16 cellular contexts compared by ENCODE assay signal in genomic region chr3:126743350-126743749, GRCh38. TPM values are rescaled to one million over a fixed set of nuclear protein-coding genes. Genes with fewer than 3 reads are reported as not detected.
A peak's percentile ranks its signal among the peaks of the same experiment; 100 is the strongest.
DNase-seq lines count a peak whose midpoint lies in the region; ATAC-seq and TF ChIP-seq lines count a peak whose summit lies in the region.
"Had no signal": no experiment of that assay in that cellular context is flagged by ENCODE, and none has a peak within 500 bp of the region (broad histone marks: within the 10 kb centered on the region; RNA-seq: fewer than 3 reads in every experiment).

No MANE protein-coding gene starts in this region.

- H4K20me1 ChIP-seq in PC-3 (ENCODE audit: low read length), result no peaks in the 10 kb centered on the region

- H3F3A ChIP-seq in PC-3 (ENCODE audit: low read length, unreplicated experiment), result no peaks in the 10 kb centered on the region

- no peaks in the 10 kb centered on the region for H3K4me1 ChIP-seq in PC-3 (ENCODE audit: insufficient read depth, low read length)

- H3K79me2 ChIP-seq in PC-3 (ENCODE audit: low read length), result no peaks in the 10 kb centered on the region

- H3K4me1 Mint-ChIP-seq in activated naive CD4-positive, alpha-beta T cell treated with anti-CD3 and anti-CD28 coated beads, Interleukin-2, amount 10 ng/mL, durations not matched to agents 7 days and 5 days, result no peaks in the 10 kb centered on the region
- H3K4me1 Mint-ChIP-seq in osteocyte (ENCODE audit: unreplicated experiment), result peaks cover 16% of the 10 kb centered on the region
- H3K4me1 Mint-ChIP-seq: B cell had no signal

- H3K4me3 ChIP-seq in PC-3 (ENCODE audit: low read length), result no peak overlapping the region
- H3K4me3 ChIP-seq: GM12878, GM23338 had no signal

- H3K9ac ChIP-seq in PC-3 (ENCODE audit: low read length), result no peak overlapping the region

- no peaks in the 10 kb centered on the region for H3K27me3 ChIP-seq in PC-3 (ENCODE audit: low read length)

- no peak for TF ChIP-seq CTCF in osteocyte (IDR thresholded peaks at IDR 0.05)
- no peak for TF ChIP-seq CTCF in PC-3 (conservative IDR thresholded peaks at IDR 0.05; ENCODE audit: low read depth, low read length)

- no peaks in the 10 kb centered on the region; the same call in 1 of the 2 replicates for H3K36me3 ChIP-seq in PC-3 (ENCODE audit: low read depth, low read length)

- intact Hi-C loops in PC-3 (cut with micrococcal nuclease), result no loop called here

- H3K27me3 Mint-ChIP-seq in activated naive CD4-positive, alpha-beta T cell treated with anti-CD3 and anti-CD28 coated beads, Interleukin-2, amount 10 ng/mL, durations not matched to agents 7 days and 5 days, result no peaks in the 10 kb centered on the region
- no peaks in the 10 kb centered on the region for H3K27me3 Mint-ChIP-seq in osteocyte (ENCODE audit: unreplicated experiment)
- H3K27me3 Mint-ChIP-seq: B cell; CD4-positive, alpha-beta T cell had no signal

- ATAC-seq in PC-3, result no peak
- ATAC-seq: GM12878, GM23338 had no signal

- POLR2A ChIA-PET in HEK293T (lab: Yijun Ruan, JAX), result no interaction called here
- POLR2A ChIA-PET in PC-3 (lab: Charles Lee; ENCODE audit: unreplicated experiment), result no interaction called here

- H3K9me3 ChIP-seq in PC-3 (ENCODE audit: low read length), result no peaks in the 10 kb centered on the region

- H3K9me3 Mint-ChIP-seq in activated naive CD4-positive, alpha-beta T cell treated with anti-CD3 and anti-CD28 coated beads, Interleukin-2, amount 10 ng/mL, durations not matched to agents 7 days and 5 days, result no peaks in the 10 kb centered on the region
- H3K9me3 Mint-ChIP-seq in osteocyte (ENCODE audit: unreplicated experiment), result peaks cover 5% of the 10 kb centered on the region
- H3K9me3 Mint-ChIP-seq: GM23338 had no signal

- CTCF ChIA-PET in activated naive CD4-positive, alpha-beta T cell treated with anti-CD3 and anti-CD28 coated beads, Interleukin-2, amount 10 ng/mL, durations not matched to agents 7 days and 5 days (lab: Charles Lee), result interaction anchor here (1.4 kb wide), 1 partner anchor 9 kb away, joined by 9 read pairs; no protein-coding TSS in a partner anchor
- CTCF ChIA-PET in HEK293T (lab: Yijun Ruan, JAX), result interaction anchor here (1.3 kb wide), 1 partner anchor 9 kb away, joined by 5 read pairs; no protein-coding TSS in a partner anchor
- CTCF ChIA-PET in PC-3 (lab: Charles Lee), result no interaction called here

- peaks cover 3% of the 10 kb centered on the region for H3K36me3 Mint-ChIP-seq in activated naive CD4-positive, alpha-beta T cell treated with anti-CD3 and anti-CD28 coated beads, Interleukin-2, amount 10 ng/mL, durations not matched to agents 7 days and 5 days
- peaks cover 6% of the 10 kb centered on the region for H3K36me3 Mint-ChIP-seq in osteocyte (ENCODE audit: unreplicated experiment)

- no peak overlapping the region for H3K4me2 ChIP-seq in PC-3 (ENCODE audit: low read length)
- H3K4me2 ChIP-seq: GM23338 had no signal

- H3K27ac ChIP-seq in PC-3 (ENCODE audit: low read length), result no peak overlapping the region

- no peak overlapping the region for H3K27ac Mint-ChIP-seq in activated naive CD4-positive, alpha-beta T cell treated with anti-CD3 and anti-CD28 coated beads, Interleukin-2, amount 10 ng/mL, durations not matched to agents 7 days and 5 days
- H3K27ac Mint-ChIP-seq in osteocyte (ENCODE audit: unreplicated experiment), result no peak overlapping the region
- H3K27ac Mint-ChIP-seq: B cell; CD4-positive, alpha-beta T cell; GM23338 had no signal

- H2AFZ ChIP-seq in PC-3 (ENCODE audit: low read length), result no peak overlapping the region
- H2AFZ ChIP-seq: GM23338 had no signal

- no peaks in the 10 kb centered on the region for H3K9me2 ChIP-seq in PC-3 (replicated peaks; ENCODE audit: low read length)

- BruUV-seq in PC-3 (replicated peaks; lab: Mats Ljungman, UMichigan), result no TSS peak

- peak; percentile 3 for DNase-seq in activated naive CD4-positive, alpha-beta T cell treated with anti-CD3 and anti-CD28 coated beads, Interleukin-2, amount 10 ng/mL, durations not matched to agents 7 days and 5 days
- DNase-seq in activated naive CD4-positive, alpha-beta T cell treated with anti-CD3 and anti-CD28 coated beads, Interleukin-2, amount 50 U/mL, for 16 hours, result no peak
- peak; percentile 31 for DNase-seq in SK-N-DZ (ENCODE audit: low spot score)
- DNase-seq in islet precursor cell, result peak; percentile 29
- peak; percentile 54 for DNase-seq in osteocyte (ENCODE audit: extremely low spot score, unreplicated experiment)
- no peak for DNase-seq in HEK293T (ENCODE audit: extremely low spot score)
- DNase-seq in PC-3, result no peak
- DNase-seq: C1 segment of cervical spinal cord; Calu3; CD4-positive, alpha-beta T cell; DMS 273 treated with DMSO at 0.1 percent for 48 hours; DMS79; H7 had no signal

- no peak overlapping the region for H3K4me3 Mint-ChIP-seq in activated naive CD4-positive, alpha-beta T cell treated with anti-CD3 and anti-CD28 coated beads, Interleukin-2, amount 10 ng/mL, durations not matched to agents 7 days and 5 days
- no peak overlapping the region for H3K4me3 Mint-ChIP-seq in osteocyte (ENCODE audit: unreplicated experiment)
- H3K4me3 Mint-ChIP-seq: B cell; CD4-positive, alpha-beta T cell; GM23338 had no signal

TF ChIP-seq in HEK293T, 16 proteins besides CTCF, POLR2A, EP300 and RAD21:
- TF ChIP-seq L3MBTL2 (conservative IDR thresholded peaks at IDR 0.05) (no peak), ELF4 (IDR thresholded peaks at IDR 0.05) (no peak), TARDBP (IDR thresholded peaks at IDR 0.05) (no peak), PKNOX1 (IDR thresholded peaks at IDR 0.05) (no peak), FOXK2 (IDR thresholded peaks at IDR 0.05) (no peak), CTBP1 (IDR thresholded peaks at IDR 0.05; ENCODE audit: borderline replicate concordance) (no peak), HDGF (IDR thresholded peaks at IDR 0.05; ENCODE audit: borderline replicate concordance) (no peak), BHLHE40 (IDR thresholded peaks at IDR 0.05; ENCODE audit: borderline replicate concordance) (no peak), FOXA1 (IDR thresholded peaks at IDR 0.05) (no peak), FOXM1 (IDR thresholded peaks at IDR 0.05; ENCODE audit: borderline replicate concordance) (no peak), SUZ12 (IDR thresholded peaks at IDR 0.05) (no peak), ZNF384 (IDR thresholded peaks at IDR 0.05) (no peak), ARNT (IDR thresholded peaks at IDR 0.05) (no peak), LEF1 (IDR thresholded peaks at IDR 0.05; ENCODE audit: borderline replicate concordance) (no peak), NFRKB (IDR thresholded peaks at IDR 0.05) (no peak)

RNA-seq across cellular contexts. Expression of gene CHCHD6, which starts 39.3 kb away (rescaled TPM):
- polyA plus RNA-seq in SK-N-DZ (2014; cell fraction: cytosol; rRNA removed), result 74.0 and 83.9 TPM in 2 replicates
- 44.6 and 58.6 TPM in 2 replicates for polyA plus RNA-seq in SK-N-DZ (2014; cell fraction: nucleus; rRNA removed)
- total RNA-seq in osteocyte (13.1 and 13.9 TPM in 2 replicates), PC-3 (2014; rRNA removed) (32.3 and 33.0 TPM in 2 replicates)

Comparison
In these comparisons a context has a peak if more than half of its experiments do, and no peak if none do; other contexts are left out.
1. DNase-seq: peak in activated naive CD4-positive, alpha-beta T cell treated with anti-CD3 and anti-CD28 coated beads, Interleukin-2, amount 10 ng/mL, durations not matched to agents 7 days and 5 days (single experiment), SK-N-DZ (single experiment), islet precursor cell (single experiment) and osteocyte (single experiment); none in activated naive CD4-positive, alpha-beta T cell treated with anti-CD3 and anti-CD28 coated beads, Interleukin-2, amount 50 U/mL, for 16 hours (single experiment), HEK293T (single experiment) and PC-3 (single experiment).